ENCODE assay signal across 11 cellular contexts in the genomic region with DNA sequence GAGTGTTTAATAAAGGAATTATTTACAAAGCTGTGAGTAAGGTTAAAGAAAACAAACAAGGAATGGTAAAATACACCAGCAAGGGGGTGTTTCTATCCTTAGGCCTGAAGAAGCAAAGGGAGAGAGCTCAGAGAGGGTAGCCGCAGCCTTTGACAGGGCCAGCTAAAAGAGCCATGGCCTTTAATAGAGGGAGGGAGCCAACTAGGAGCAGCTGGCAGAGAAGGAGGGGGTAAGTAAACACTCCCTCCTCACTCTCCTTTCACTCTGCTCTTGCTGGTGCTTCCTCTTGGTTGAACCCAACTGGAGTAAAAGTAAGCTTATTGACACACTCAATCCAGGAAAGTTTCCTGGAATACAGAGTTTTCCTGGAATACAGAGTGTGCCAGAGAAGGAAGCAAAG.
"Had no signal": no experiment of that assay in that cellular context is flagged by ENCODE, and none has a peak within 500 bp of the region (broad histone marks: within the 10 kb centered on the region; RNA-seq: fewer than 3 reads in every experiment).

No MANE protein-coding gene starts in this region.

- H3K4me1 ChIP-seq: adrenal gland, sigmoid colon had no signal

- H3K36me3 ChIP-seq: adrenal gland, heart right ventricle, left ventricle myocardium inferior, sigmoid colon had no signal

- DNase-seq: activated naive CD4-positive, alpha-beta T cell treated with anti-CD3 and anti-CD28 coated beads, Interleukin-2, amount 50 U/mL, for 16 hours; adrenal gland; heart right ventricle; left ventricle myocardium inferior; sigmoid colon; stimulated activated CD4-positive, alpha-beta T cell treated with anti-CD3 and anti-CD28 coated beads, Interleukin-12 subunit alpha, Interleukin-12 subunit beta, amount 100 ng/mL, for 4 hours; stimulated activated naive CD4-positive, alpha-beta T cell had no signal

- FAIRE-seq: colon, frontal cortex, keratinocyte had no signal

- H3K27ac ChIP-seq: adrenal gland, heart right ventricle, left ventricle myocardium inferior, sigmoid colon had no signal

- H3K9me3 ChIP-seq: adrenal gland, heart right ventricle, left ventricle myocardium inferior, sigmoid colon had no signal

- ATAC-seq: activated CD4-positive, CD25-positive, alpha-beta regulatory T cell treated with anti-CD3 and anti-CD28 coated beads, Interleukin-2, amount 50 U/mL, for 24 hours; heart right ventricle had no signal

- H3K27me3 ChIP-seq: adrenal gland, heart right ventricle, sigmoid colon had no signal

- H3K4me3 ChIP-seq: adrenal gland, heart right ventricle, left ventricle myocardium inferior, sigmoid colon had no signal
